8 cellular contexts compared by ENCODE assay signal in genomic region chr12:50132505-50133135, GRCh38. TPM values are rescaled to one million over a fixed set of nuclear protein-coding genes. Genes with fewer than 3 reads are reported as not detected.
DNase-seq lines count a peak whose midpoint lies in the region; ATAC-seq and TF ChIP-seq lines count a peak whose summit lies in the region.

No MANE protein-coding gene starts in this region.

- peak overlapping the region in 6 of 7 donors; percentile 14 to 84 (median 68) for H3K27ac Mint-ChIP-seq in CD4-positive, alpha-beta memory T cell
- H3K27ac Mint-ChIP-seq in HFFc6 = peak overlapping the region; percentile 4; the same call in 1 of the 2 replicates
- H3K27ac Mint-ChIP-seq in activated CD4-positive, alpha-beta memory T cell treated with anti-CD3 and anti-CD28 coated beads, Interleukin-2, amount 10 ng/mL, durations not matched to agents 7 days and 5 days = peak overlapping the region; percentile 30

- TF ChIP-seq CTCF in HFFc6 (IDR thresholded peaks at IDR 0.05) (peak; percentile 75), upper lobe of right lung (IDR thresholded peaks at IDR 0.05) (peak; percentile 45)

- CTCF ChIA-PET in CD4-positive, alpha-beta memory T cell (lab: Charles Lee; ENCODE audit: partially characterized antibody) = interaction anchor here (0.7 to 6.4 kb wide), 16 partner anchors 14 to 67 kb away, joined by 3 to 58 read pairs (median 4); partner anchors contain the start of genes CERS5 and COX14
- CTCF ChIA-PET in activated CD4-positive, alpha-beta memory T cell treated with anti-CD3 and anti-CD28 coated beads, Interleukin-2, amount 10 ng/mL, durations not matched to agents 7 days and 5 days (lab: Charles Lee) = interaction anchor here (0.7 to 5.9 kb wide), 21 partner anchors 9 to 200 kb away, joined by 3 to 36 read pairs (median 3); partner anchors contain the start of genes COX14 and SMARCD1

- H3K4me3 Mint-ChIP-seq in CD4-positive, alpha-beta memory T cell = no peak overlapping the region
- H3K4me3 Mint-ChIP-seq in HFFc6 = no peak overlapping the region
- H3K4me3 Mint-ChIP-seq in activated CD4-positive, alpha-beta memory T cell treated with anti-CD3 and anti-CD28 coated beads, Interleukin-2, amount 10 ng/mL, durations not matched to agents 7 days and 5 days = no peak overlapping the region

- H3K36me3 Mint-ChIP-seq in CD4-positive, alpha-beta memory T cell = peaks cover 38 to 69% of the 10 kb centered on the region in 2 donors
- peaks cover 34% of the 10 kb centered on the region for H3K36me3 Mint-ChIP-seq in HFFc6 (ENCODE audit: low read depth)
- peaks cover 60% of the 10 kb centered on the region for H3K36me3 Mint-ChIP-seq in activated CD4-positive, alpha-beta memory T cell treated with anti-CD3 and anti-CD28 coated beads, Interleukin-2, amount 10 ng/mL, durations not matched to agents 7 days and 5 days (ENCODE audit: low read depth)

- no peak overlapping the region for H3K4me3 ChIP-seq in CD4-positive, alpha-beta memory T cell (ENCODE audit: low read length in 2 of 2)
- H3K4me3 ChIP-seq in upper lobe of right lung = no peak overlapping the region

- H3K9me3 ChIP-seq in CD4-positive, alpha-beta memory T cell (ENCODE audit: control insufficient read depth in 1 of 2, low read length in 2 of 2) = no peaks in the 10 kb centered on the region
- H3K9me3 ChIP-seq in upper lobe of right lung = no peaks in the 10 kb centered on the region

- POLR2A ChIA-PET in CD4-positive, alpha-beta memory T cell (lab: Charles Lee; ENCODE audit: partially characterized antibody) = interaction anchor here (1.4 to 1.5 kb wide), 2 partner anchors 21 to 36 kb away, joined by 3 to 8 read pairs; partner anchors contain the start of gene COX14
- POLR2A ChIA-PET in activated CD4-positive, alpha-beta memory T cell treated with anti-CD3 and anti-CD28 coated beads, Interleukin-2, amount 10 ng/mL, durations not matched to agents 7 days and 5 days (lab: Charles Lee) = interaction anchor here (1.1 to 2.3 kb wide), 3 partner anchors 14 to 90 kb away, joined by 3 to 9 read pairs (median 4); partner anchors contain the start of gene COX14

- H3K36me3 ChIP-seq in CD4-positive, alpha-beta memory T cell (ENCODE audit: insufficient read depth, low read length) = peaks cover 47% of the 10 kb centered on the region
- H3K36me3 ChIP-seq in upper lobe of right lung = peaks cover 87% of the 10 kb centered on the region

- peak in 4 of 5 donors; percentile 48 to 54 (median 52) for DNase-seq in CD4-positive, alpha-beta memory T cell
- DNase-seq in HFFc6 = peak; percentile 16
- DNase-seq in activated CD4-positive, alpha-beta memory T cell treated with anti-CD3 and anti-CD28 coated beads, Interleukin-2, amount 10 ng/mL, durations not matched to agents 7 days and 5 days = no peak
- DNase-seq in iPS-NIHi11 (ENCODE audit: low spot score) = peak; percentile 34
- no peak for DNase-seq in upper lobe of right lung
- no peak for DNase-seq in stimulated activated CD8-positive, alpha-beta memory T cell treated with anti-CD3 and anti-CD28 coated beads, Interleukin-4, amount 100 ng/mL, for 48 hours
- no peak for DNase-seq in COLO829 (ENCODE audit: low spot score)

- H3K9me3 Mint-ChIP-seq in CD4-positive, alpha-beta memory T cell = no peaks in the 10 kb centered on the region
- no peaks in the 10 kb centered on the region for H3K9me3 Mint-ChIP-seq in HFFc6
- H3K9me3 Mint-ChIP-seq in activated CD4-positive, alpha-beta memory T cell treated with anti-CD3 and anti-CD28 coated beads, Interleukin-2, amount 10 ng/mL, durations not matched to agents 7 days and 5 days = no peaks in the 10 kb centered on the region

- intact Hi-C loops in CD4-positive, alpha-beta memory T cell (cut with micrococcal nuclease) = loop anchor here (1.0 to 5.0 kb wide), 4 partner anchors 20 to 182 kb away; partner anchors contain the start of gene COX14
- intact Hi-C loops in upper lobe of right lung (cut with DNase I) = no loop called here

- no peak overlapping the region for H3K27ac ChIP-seq in CD4-positive, alpha-beta memory T cell (ENCODE audit: low read depth, low read length)
- no peak overlapping the region for H3K27ac ChIP-seq in upper lobe of right lung

- H3K4me1 ChIP-seq in CD4-positive, alpha-beta memory T cell (ENCODE audit: insufficient read depth, low read length) = no peaks in the 10 kb centered on the region
- H3K4me1 ChIP-seq in upper lobe of right lung = no peaks in the 10 kb centered on the region

- no peaks in the 10 kb centered on the region for H3K27me3 ChIP-seq in CD4-positive, alpha-beta memory T cell (ENCODE audit: insufficient read depth, low read length)
- H3K27me3 ChIP-seq in upper lobe of right lung = no peaks in the 10 kb centered on the region

- H3K27me3 Mint-ChIP-seq in CD4-positive, alpha-beta memory T cell = no peaks in the 10 kb centered on the region
- peaks cover 4% of the 10 kb centered on the region for H3K27me3 Mint-ChIP-seq in HFFc6 (ENCODE audit: insufficient read depth)
- no peaks in the 10 kb centered on the region for H3K27me3 Mint-ChIP-seq in activated CD4-positive, alpha-beta memory T cell treated with anti-CD3 and anti-CD28 coated beads, Interleukin-2, amount 10 ng/mL, durations not matched to agents 7 days and 5 days

- peaks cover 12 to 28% (median 13%) of the 10 kb centered on the region in 4 donors for H3K4me1 Mint-ChIP-seq in CD4-positive, alpha-beta memory T cell
- peaks cover 21% of the 10 kb centered on the region for H3K4me1 Mint-ChIP-seq in HFFc6 (ENCODE audit: low read depth)
- H3K4me1 Mint-ChIP-seq in activated CD4-positive, alpha-beta memory T cell treated with anti-CD3 and anti-CD28 coated beads, Interleukin-2, amount 10 ng/mL, durations not matched to agents 7 days and 5 days = peaks cover 7% of the 10 kb centered on the region

- ATAC-seq in upper lobe of right lung (no peak), HG03565 (IDR thresholded peaks at IDR 0.05; ENCODE audit: unreplicated experiment) (no peak)

RNA-seq across cellular contexts. Expression of gene COX14, which starts 20.6 kb away (rescaled TPM):
- 10 to 100 TPM; 53.3 to 61.6 TPM for total RNA-seq in CD4-positive, alpha-beta memory T cell
- polyA plus RNA-seq in CD4-positive, alpha-beta memory T cell = 100 to 1,000 TPM; 253 to 354 TPM
- 10 to 100 TPM; 44.4 to 77.8 (median 53.4) TPM for total RNA-seq in HFFc6 (2021; fragmentation: NEBNext Ultra II Directional; extraction: Animal tissue kit (Norgen Biotek cat#: 25700))
- 10 to 100 TPM; 53.5 to 55.3 TPM for total RNA-seq in activated CD4-positive, alpha-beta memory T cell treated with anti-CD3 and anti-CD28 coated beads, Interleukin-2, amount 10 ng/mL, durations not matched to agents 7 days and 5 days
- 68.5 TPM for total RNA-seq in upper lobe of right lung

RNA-seq across cellular contexts. Expression of gene GPD1, which starts 28.8 kb away (rescaled TPM):
- total RNA-seq in CD4-positive, alpha-beta memory T cell = 1 to 10 TPM; 1.1 to 2.0 TPM
- not detected for polyA plus RNA-seq in CD4-positive, alpha-beta memory T cell
- under 1 TPM in 1 of 6 experiments, not detected in 5; 0.20 TPM for total RNA-seq in HFFc6 (2021; fragmentation: NEBNext Ultra II Directional; extraction: Animal tissue kit (Norgen Biotek cat#: 25700))
- total RNA-seq in activated CD4-positive, alpha-beta memory T cell treated with anti-CD3 and anti-CD28 coated beads, Interleukin-2, amount 10 ng/mL, durations not matched to agents 7 days and 5 days = under 1 TPM; 0.28 to 0.40 TPM
- 32.9 TPM for total RNA-seq in upper lobe of right lung

RNA-seq across cellular contexts. Expression of gene CERS5, which starts 34.5 kb away (rescaled TPM):
- total RNA-seq in CD4-positive, alpha-beta memory T cell = 10 to 100 TPM; 42.1 to 48.2 TPM
- 10 to 100 TPM; 45.1 to 62.7 TPM for polyA plus RNA-seq in CD4-positive, alpha-beta memory T cell
- total RNA-seq in HFFc6 (2021; fragmentation: NEBNext Ultra II Directional; extraction: Animal tissue kit (Norgen Biotek cat#: 25700)) = 10 to 100 TPM; 48.0 to 69.3 (median 60.3) TPM
- 10 to 100 TPM; 48.4 to 56.3 TPM for total RNA-seq in activated CD4-positive, alpha-beta memory T cell treated with anti-CD3 and anti-CD28 coated beads, Interleukin-2, amount 10 ng/mL, durations not matched to agents 7 days and 5 days
- 33.2 TPM for total RNA-seq in upper lobe of right lung

RNA-seq across cellular contexts. Expression of gene SMARCD1, which starts 47.5 kb away (rescaled TPM):
- total RNA-seq in CD4-positive, alpha-beta memory T cell = 10 to 100 TPM; 56.9 to 64.5 TPM
- polyA plus RNA-seq in CD4-positive, alpha-beta memory T cell = 10 to 100 TPM; 13.0 to 17.1 TPM
- 10 to 100 TPM; 37.6 to 59.1 (median 44.2) TPM for total RNA-seq in HFFc6 (2021; fragmentation: NEBNext Ultra II Directional; extraction: Animal tissue kit (Norgen Biotek cat#: 25700))
- 10 to 100 TPM; 57.3 to 63.3 TPM for total RNA-seq in activated CD4-positive, alpha-beta memory T cell treated with anti-CD3 and anti-CD28 coated beads, Interleukin-2, amount 10 ng/mL, durations not matched to agents 7 days and 5 days
- total RNA-seq in upper lobe of right lung = 44.0 TPM

Comparison
In these comparisons a context has a peak if more than half of its experiments do, and no peak if none do; other contexts are left out.
1. DNase-seq: peak in CD4-positive, alpha-beta memory T cell (4 of 5), HFFc6 (single experiment) and iPS-NIHi11 (single experiment); none in activated CD4-positive, alpha-beta memory T cell treated with anti-CD3 and anti-CD28 coated beads, Interleukin-2, amount 10 ng/mL, durations not matched to agents 7 days and 5 days (single experiment), upper lobe of right lung (single experiment), stimulated activated CD8-positive, alpha-beta memory T cell treated with anti-CD3 and anti-CD28 coated beads, Interleukin-4, amount 100 ng/mL, for 48 hours (single experiment) and COLO829 (single experiment).
2. H3K27ac Mint-ChIP-seq: peak in every context shown above with its lines; median percentile 68 in CD4-positive, alpha-beta memory T cell; 30 in activated CD4-positive, alpha-beta memory T cell treated with anti-CD3 and anti-CD28 coated beads, Interleukin-2, amount 10 ng/mL, durations not matched to agents 7 days and 5 days; 4 in HFFc6.
3. RNA of gene GPD1, which starts 28.8 kb away (total RNA-seq): 32.9 TPM in upper lobe of right lung (single experiment); 1.1 to 2.0 TPM in CD4-positive, alpha-beta memory T cell, 0.28 to 0.40 TPM in activated CD4-positive, alpha-beta memory T cell treated with anti-CD3 and anti-CD28 coated beads, Interleukin-2, amount 10 ng/mL, durations not matched to agents 7 days and 5 days and 0.20 TPM in HFFc6; every median in the first group is over 10 times any median in the second.